In genomic region chr6:8527818-8528217, GRCh38 we compare ENCODE assay signal across 7 cellular contexts.
"Had no signal": no experiment of that assay in that cellular context is flagged by ENCODE, and none has a peak within 500 bp of the region (broad histone marks: within the 10 kb centered on the region; RNA-seq: fewer than 3 reads in every experiment).

No MANE protein-coding gene starts in this region.

- H3K9me3 Mint-ChIP-seq: GM23338, H9 had no signal

- H3K4me1 Mint-ChIP-seq: H9 had no signal

- H3K4me3 ChIP-seq: GM23338 had no signal

- H3K4me3 Mint-ChIP-seq: GM23338, H9 had no signal

- H3K4me2 ChIP-seq: GM23338 had no signal

- DNase-seq: H9, HCEC 1CT, IMR-90 had no signal

- H2AFZ ChIP-seq: GM23338 had no signal

- FAIRE-seq: H1, H54, HTR-8/SVneo had no signal

- ATAC-seq: GM23338 had no signal

- H3K27ac Mint-ChIP-seq: GM23338, H9 had no signal
